ENCODE assay signal across 20 cellular contexts in the genomic region with DNA sequence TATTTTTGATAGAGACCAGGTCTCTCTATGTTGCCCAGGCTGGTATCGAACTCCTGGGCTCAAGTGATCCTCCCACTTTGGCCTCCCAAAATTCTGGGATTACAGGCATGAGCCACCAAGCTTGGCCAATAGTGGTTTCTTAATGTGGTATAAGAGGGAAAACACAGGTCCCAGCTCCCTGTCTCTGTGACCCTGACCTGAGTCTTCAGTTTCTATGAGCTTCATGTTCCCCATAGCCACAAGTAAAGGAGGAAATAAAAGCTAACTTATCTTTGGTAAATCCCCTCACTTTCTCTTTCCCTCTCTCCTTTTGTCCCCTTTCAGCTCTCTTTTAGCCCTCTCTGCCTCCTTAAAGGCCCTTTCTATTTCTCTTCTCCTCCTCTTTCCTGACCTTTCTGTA. TPM values are rescaled to one million over a fixed set of nuclear protein-coding genes. Genes with fewer than 3 reads are reported as not detected.
DNase-seq lines count a peak whose midpoint lies in the region; ATAC-seq, FAIRE-seq and TF ChIP-seq lines count a peak whose summit lies in the region.
"Had no signal": no experiment of that assay in that cellular context is flagged by ENCODE, and none has a peak within 500 bp of the region (broad histone marks: within the 10 kb centered on the region; RNA-seq: fewer than 3 reads in every experiment).

No MANE protein-coding gene starts in this region.

- H3K4me1 ChIP-seq in MM.1S (ENCODE audit: low read length) (no peaks in the 10 kb centered on the region), kidney (ENCODE audit: control insufficient read depth in 1 of 2, insufficient read depth in 1 of 2, low read depth in 1 of 2, low read length in 2 of 2) (peaks cover 6 to 17% of the 10 kb centered on the region in 2 donors)
- H3K4me1 ChIP-seq: vagina had no signal

- H3K4me3 Mint-ChIP-seq in dendritic cell treated with granulocyte-macrophage colony-stimulating factor and Interleukin-4, amounts not matched to agents 40 ng/mL and 50 ng/mL, for 4 days: no peak overlapping the region
- H3K4me3 Mint-ChIP-seq: activated naive CD4-positive, alpha-beta T cell treated with anti-CD3 and anti-CD28 coated beads for 36 hours; naive thymus-derived CD4-positive, alpha-beta T cell; stimulated activated naive CD8-positive, alpha-beta T cell treated with anti-CD3 and anti-CD28 coated beads, Interleukin-15, amount 100 ng/mL, for 72 hours had no signal

- H3K9me3 ChIP-seq in MM.1S (replicated peaks; ENCODE audit: insufficient read depth, low read length) (no peaks in the 10 kb centered on the region), kidney (ENCODE audit: control insufficient read depth in 1 of 2, low read length in 2 of 2) (no peaks in the 10 kb centered on the region)
- H3K9me3 ChIP-seq: body of pancreas, psoas muscle, vagina had no signal

- peaks cover 26% of the 10 kb centered on the region for H3K4me1 Mint-ChIP-seq in dendritic cell treated with granulocyte-macrophage colony-stimulating factor and Interleukin-4, amounts not matched to agents 40 ng/mL and 50 ng/mL, for 4 days (ENCODE audit: low read depth)

- H2AFZ ChIP-seq in MM.1S (ENCODE audit: low read length): no peak overlapping the region

- no peaks in the 10 kb centered on the region for H3K9me3 Mint-ChIP-seq in dendritic cell treated with granulocyte-macrophage colony-stimulating factor and Interleukin-4, amounts not matched to agents 40 ng/mL and 50 ng/mL, for 4 days
- H3K9me3 Mint-ChIP-seq: activated naive CD4-positive, alpha-beta T cell treated with anti-CD3 and anti-CD28 coated beads for 36 hours; naive thymus-derived CD4-positive, alpha-beta T cell; stimulated activated naive CD8-positive, alpha-beta T cell treated with anti-CD3 and anti-CD28 coated beads, Interleukin-15, amount 100 ng/mL, for 72 hours had no signal

- H4K20me1 ChIP-seq in MM.1S (ENCODE audit: insufficient read depth, low read length): no peaks in the 10 kb centered on the region

- H3K9ac ChIP-seq in MM.1S (ENCODE audit: low read length) (no peak overlapping the region), kidney (ENCODE audit: low read length in 2 of 2) (no peak overlapping the region)

- no peak for TF ChIP-seq CTCF in MM.1S (IDR thresholded peaks at IDR 0.05; ENCODE audit: low read length)
- no peak for TF ChIP-seq CTCF in kidney (IDR thresholded peaks at IDR 0.05; ENCODE audit: borderline replicate concordance, extremely low read depth, insufficient read depth)

- no peaks in the 10 kb centered on the region for H3F3A ChIP-seq in MM.1S (ENCODE audit: insufficient read depth, low read length)

- no peaks in the 10 kb centered on the region for H3K27me3 ChIP-seq in MM.1S (replicated peaks; ENCODE audit: insufficient read depth, low read length)
- H3K27me3 ChIP-seq: body of pancreas, vagina had no signal

- no peak for DNase-seq in activated effector memory CD4-positive, alpha-beta T cell treated with Interleukin-2 at 50 U/mL for 16 hours
- DNase-seq in MM.1S (no peak), kidney (no peak), GM19239 (ENCODE audit: insufficient read length, low spot score) (no peak)
- DNase-seq: activated naive CD4-positive, alpha-beta T cell treated with anti-CD3 and anti-CD28 coated beads for 36 hours; body of pancreas; GF-D8; KG1; naive thymus-derived CD4-positive, alpha-beta T cell; NCI-H1105; NCI-H82; psoas muscle; stimulated activated naive CD8-positive, alpha-beta T cell treated with anti-CD3 and anti-CD28 coated beads, Interleukin-15, amount 100 ng/mL, for 72 hours; T-helper 1 cell had no signal

- no peaks in the 10 kb centered on the region for H3K27me3 Mint-ChIP-seq in dendritic cell treated with granulocyte-macrophage colony-stimulating factor and Interleukin-4, amounts not matched to agents 40 ng/mL and 50 ng/mL, for 4 days
- H3K27me3 Mint-ChIP-seq: naive thymus-derived CD4-positive, alpha-beta T cell; stimulated activated naive CD8-positive, alpha-beta T cell treated with anti-CD3 and anti-CD28 coated beads, Interleukin-15, amount 100 ng/mL, for 72 hours had no signal

- H3K4me3 ChIP-seq in MM.1S (ENCODE audit: low read length): no peak overlapping the region
- no peak overlapping the region for H3K4me3 ChIP-seq in kidney (ENCODE audit: low read length in 2 of 2)
- H3K4me3 ChIP-seq: body of pancreas, lung, psoas muscle, vagina had no signal

- peak overlapping the region; percentile 18 for H3K27ac Mint-ChIP-seq in dendritic cell treated with granulocyte-macrophage colony-stimulating factor and Interleukin-4, amounts not matched to agents 40 ng/mL and 50 ng/mL, for 4 days
- H3K27ac Mint-ChIP-seq: activated naive CD4-positive, alpha-beta T cell treated with anti-CD3 and anti-CD28 coated beads for 36 hours; naive thymus-derived CD4-positive, alpha-beta T cell had no signal

- H3K36me3 ChIP-seq in MM.1S (replicated peaks; ENCODE audit: insufficient read depth, low read length): no peaks in the 10 kb centered on the region
- no peaks in the 10 kb centered on the region for H3K36me3 ChIP-seq in kidney (ENCODE audit: control insufficient read depth in 1 of 2, insufficient read depth in 2 of 2, low read length in 2 of 2)
- H3K36me3 ChIP-seq: vagina had no signal

- no peak overlapping the region for H3K4me2 ChIP-seq in MM.1S (ENCODE audit: low read depth, low read length)

- ATAC-seq in GM18907 (IDR thresholded peaks at IDR 0.05; ENCODE audit: unreplicated experiment) (peak; percentile 67), GM21717 (IDR thresholded peaks at IDR 0.05; ENCODE audit: unreplicated experiment) (peak; percentile 54), HG03108 (IDR thresholded peaks at IDR 0.05; ENCODE audit: unreplicated experiment) (peak; percentile 48)
- ATAC-seq: body of pancreas; naive thymus-derived CD4-positive, alpha-beta T cell; psoas muscle; stimulated activated naive CD8-positive, alpha-beta T cell treated with anti-CD3 and anti-CD28 coated beads, Interleukin-15, amount 100 ng/mL, for 72 hours had no signal

- intact Hi-C loops in dendritic cell treated with granulocyte-macrophage colony-stimulating factor and Interleukin-4, amounts not matched to agents 40 ng/mL and 50 ng/mL, for 4 days (cut with micrococcal nuclease): no loop called here
- intact Hi-C loops in kidney (cut with DNase I): no loop called here

- no peak overlapping the region for H3K27ac ChIP-seq in MM.1S (ENCODE audit: low read length)
- no peak overlapping the region for H3K27ac ChIP-seq in kidney (ENCODE audit: low read depth in 2 of 2, low read length in 2 of 2)
- H3K27ac ChIP-seq: body of pancreas, psoas muscle, vagina had no signal

- FAIRE-seq in kidney (lab: Jason Lieb, UNC) (no peak), GM19239 (lab: Jason Lieb, UNC) (no peak)

- no peaks in the 10 kb centered on the region for H3K9me2 ChIP-seq in MM.1S (replicated peaks; ENCODE audit: insufficient read depth, low read length)

- H3K36me3 Mint-ChIP-seq in dendritic cell treated with granulocyte-macrophage colony-stimulating factor and Interleukin-4, amounts not matched to agents 40 ng/mL and 50 ng/mL, for 4 days (ENCODE audit: low read depth): peaks cover 16% of the 10 kb centered on the region

- H3K79me2 ChIP-seq in MM.1S (ENCODE audit: low read length): no peaks in the 10 kb centered on the region

RNA-seq across cellular contexts. Expression of gene ABCC4, which starts 50.3 kb away (rescaled TPM):
- total RNA-seq in kidney: 52.4 TPM
- 11.3 TPM for polyA plus RNA-seq in kidney (ENCODE audit: insufficient read depth, low read depth, low replicate concordance)
